31 cellular contexts compared by ENCODE assay signal in genomic region chr3:119063471-119063870, GRCh38. TPM values are rescaled to one million over a fixed set of nuclear protein-coding genes. Genes with fewer than 3 reads are reported as not detected.
DNase-seq lines count a peak whose midpoint lies in the region; ATAC-seq lines count a peak whose summit lies in the region.
"Had no signal": no experiment of that assay in that cellular context is flagged by ENCODE, and none has a peak within 500 bp of the region (broad histone marks: within the 10 kb centered on the region; RNA-seq: fewer than 3 reads in every experiment).

No MANE protein-coding gene starts in this region.

- no peak overlapping the region for H3K27ac Mint-ChIP-seq in activated T-helper 17 cell treated with anti-CD3 and anti-CD28 coated beads, Interleukin-2, amount 50 U/mL, for 72 hours
- H3K27ac Mint-ChIP-seq in stimulated activated effector memory CD8-positive, alpha-beta T cell treated with anti-CD3 and anti-CD28 coated beads, Interleukin-12 subunit alpha, Interleukin-12 subunit beta, amount 100 ng/mL, for 72 hours, result no peak overlapping the region
- H3K27ac Mint-ChIP-seq: B cell; CD14-positive monocyte; CD4-positive, alpha-beta memory T cell; CD4-positive, alpha-beta T cell; CD4-positive, CD25-positive, alpha-beta regulatory T cell; CD8-positive, alpha-beta memory T cell; CD8-positive, alpha-beta T cell had no signal

- H3K4me3 Mint-ChIP-seq in activated T-helper 17 cell treated with anti-CD3 and anti-CD28 coated beads, Interleukin-2, amount 50 U/mL, for 72 hours, result no peak overlapping the region
- H3K4me3 Mint-ChIP-seq in stimulated activated effector memory CD8-positive, alpha-beta T cell treated with anti-CD3 and anti-CD28 coated beads, Interleukin-12 subunit alpha, Interleukin-12 subunit beta, amount 100 ng/mL, for 72 hours, result no peak overlapping the region
- H3K4me3 Mint-ChIP-seq: B cell; CD14-positive monocyte; CD4-positive, alpha-beta memory T cell; CD4-positive, alpha-beta T cell; CD4-positive, CD25-positive, alpha-beta regulatory T cell; CD8-positive, alpha-beta memory T cell; CD8-positive, alpha-beta T cell had no signal

- H3K9me3 Mint-ChIP-seq in activated T-helper 17 cell treated with anti-CD3 and anti-CD28 coated beads, Interleukin-2, amount 50 U/mL, for 72 hours, result no peaks in the 10 kb centered on the region
- H3K9me3 Mint-ChIP-seq in stimulated activated effector memory CD8-positive, alpha-beta T cell treated with anti-CD3 and anti-CD28 coated beads, Interleukin-12 subunit alpha, Interleukin-12 subunit beta, amount 100 ng/mL, for 72 hours, result no peaks in the 10 kb centered on the region
- H3K9me3 Mint-ChIP-seq: CD14-positive monocyte; CD4-positive, alpha-beta memory T cell; CD4-positive, alpha-beta T cell; CD8-positive, alpha-beta memory T cell; CD8-positive, alpha-beta T cell had no signal

- H3K27me3 Mint-ChIP-seq in activated T-helper 17 cell treated with anti-CD3 and anti-CD28 coated beads, Interleukin-2, amount 50 U/mL, for 72 hours, result peaks cover 11% of the 10 kb centered on the region

- H3K4me1 Mint-ChIP-seq in activated T-helper 17 cell treated with anti-CD3 and anti-CD28 coated beads, Interleukin-2, amount 50 U/mL, for 72 hours, result no peaks in the 10 kb centered on the region
- H3K4me1 Mint-ChIP-seq in stimulated activated effector memory CD8-positive, alpha-beta T cell treated with anti-CD3 and anti-CD28 coated beads, Interleukin-12 subunit alpha, Interleukin-12 subunit beta, amount 100 ng/mL, for 72 hours, result no peaks in the 10 kb centered on the region
- H3K4me1 Mint-ChIP-seq: B cell; CD14-positive monocyte; CD4-positive, alpha-beta memory T cell; CD4-positive, CD25-positive, alpha-beta regulatory T cell; CD8-positive, alpha-beta memory T cell had no signal

- ATAC-seq in HG02610 (IDR thresholded peaks at IDR 0.05; ENCODE audit: unreplicated experiment) (peak; percentile 92), HG03095 (IDR thresholded peaks at IDR 0.05; ENCODE audit: unreplicated experiment) (no peak), GM18520 (IDR thresholded peaks at IDR 0.05; ENCODE audit: unreplicated experiment) (no peak)
- peak; percentile 38 for ATAC-seq in activated T-helper 17 cell treated with anti-CD3 and anti-CD28 coated beads, Interleukin-2, amount 50 U/mL, for 72 hours (replicated peaks)
- peak; percentile 8 for ATAC-seq in stimulated activated effector memory CD8-positive, alpha-beta T cell treated with anti-CD3 and anti-CD28 coated beads, Interleukin-12 subunit alpha, Interleukin-12 subunit beta, amount 100 ng/mL, for 72 hours
- no peak for ATAC-seq in stimulated activated naive CD8-positive, alpha-beta T cell treated with anti-CD3 and anti-CD28 coated beads, Interleukin-15, Interleukin-2, amounts not matched to agents 100 U/mL and 50 U/mL, for 24 hours
- ATAC-seq: A549; CD8-positive, alpha-beta T cell had no signal

- H3K36me3 Mint-ChIP-seq in activated T-helper 17 cell treated with anti-CD3 and anti-CD28 coated beads, Interleukin-2, amount 50 U/mL, for 72 hours (ENCODE audit: low read depth), result no peaks in the 10 kb centered on the region
- no peaks in the 10 kb centered on the region for H3K36me3 Mint-ChIP-seq in stimulated activated effector memory CD8-positive, alpha-beta T cell treated with anti-CD3 and anti-CD28 coated beads, Interleukin-12 subunit alpha, Interleukin-12 subunit beta, amount 100 ng/mL, for 72 hours
- H3K36me3 Mint-ChIP-seq: CD14-positive monocyte; CD4-positive, alpha-beta memory T cell; CD4-positive, CD25-positive, alpha-beta regulatory T cell; CD8-positive, alpha-beta T cell had no signal

- no peak for DNase-seq in stimulated activated effector memory CD8-positive, alpha-beta T cell treated with anti-CD3 and anti-CD28 coated beads, Interleukin-12 subunit alpha, Interleukin-12 subunit beta, amount 100 ng/mL, for 72 hours (ENCODE audit: low spot score in 2 of 2)
- DNase-seq in stimulated activated naive CD8-positive, alpha-beta T cell treated with anti-CD3 and anti-CD28 coated beads, Interleukin-15, Interleukin-2, amounts not matched to agents 100 U/mL and 50 U/mL, for 24 hours, result no peak
- DNase-seq: 8988T; ACHN; AML-193; BE2C; C1 segment of cervical spinal cord; Caco-2; Calu3; CD4-positive, alpha-beta memory T cell; CD4-positive, alpha-beta T cell; CD4-positive, CD25-positive, alpha-beta regulatory T cell; CD8-positive, alpha-beta memory T cell; CD8-positive, alpha-beta T cell; COR-L47; DMS 273 treated with DMSO at 0.1 percent for 48 hours; DMS153; DMS53; DMS79; DMS79 treated with DMSO at 0.1 percent for 48 hours; DND-41; EL had no signal

RNA-seq across cellular contexts. Expression of gene IGSF11, which starts 28.8 kb away (rescaled TPM):
- under 1 TPM; 0.24 to 0.52 TPM for total RNA-seq in activated T-helper 17 cell treated with anti-CD3 and anti-CD28 coated beads, Interleukin-2, amount 50 U/mL, for 72 hours
- total RNA-seq: A172; A673; B cell; CD4-positive, CD25-positive, alpha-beta regulatory T cell had no signal

Comparison
In these comparisons a context has a peak if more than half of its experiments do, and no peak if none do; other contexts are left out.
1. ATAC-seq: peak in HG02610 (single experiment), activated T-helper 17 cell treated with anti-CD3 and anti-CD28 coated beads, Interleukin-2, amount 50 U/mL, for 72 hours (single experiment) and stimulated activated effector memory CD8-positive, alpha-beta T cell treated with anti-CD3 and anti-CD28 coated beads, Interleukin-12 subunit alpha, Interleukin-12 subunit beta, amount 100 ng/mL, for 72 hours (single experiment); none in HG03095 (single experiment), GM18520 (single experiment) and stimulated activated naive CD8-positive, alpha-beta T cell treated with anti-CD3 and anti-CD28 coated beads, Interleukin-15, Interleukin-2, amounts not matched to agents 100 U/mL and 50 U/mL, for 24 hours (single experiment).